In genomic region chr19:3700242-3701032, GRCh38 we compare ENCODE assay signal across 8 cellular contexts. TPM values are rescaled to one million over a fixed set of nuclear protein-coding genes. Genes with fewer than 3 reads are reported as not detected.
DNase-seq lines count a peak whose midpoint lies in the region; ATAC-seq, FAIRE-seq and TF ChIP-seq lines count a peak whose summit lies in the region.

TSS of gene PIP5K1C (minus strand) at chr19:3700468. CDS start at chr19:3700390, 78 bp downstream.

- WGBS in psoas muscle, 3 donors, result 3% methylated on average over 68 to 82 of the region's 82 CpGs

- H3K27me3 ChIP-seq in adipocyte (replicated peaks; ENCODE audit: control insufficient read depth, insufficient read depth, low read length) (no peaks in the 10 kb centered on the region), psoas muscle (ENCODE audit: insufficient read depth in 3 of 3, low read length in 2 of 3) (no peaks in the 10 kb centered on the region)

- peak; percentile 97 for DNase-seq in HEK293T (ENCODE audit: extremely low spot score)
- DNase-seq in NAMALWA (ENCODE audit: low spot score), result peak; percentile 87
- peak; percentile 52 to 77 for DNase-seq in SW 1271 (lab: John Stamatoyannopoulos, UW)
- DNase-seq in adipocyte (ENCODE audit: low read depth), result peak; percentile 96
- peak; percentile 92 for DNase-seq in left cardiac atrium
- peak; percentile 90 to 95 for DNase-seq in psoas muscle
- DNase-seq in urothelium cell line (ENCODE audit: low spot score), result peak; percentile 94

- TF ChIP-seq POLR2A in GM10847 (IDR thresholded peaks at IDR 0.05; ENCODE audit: extremely low read depth, insufficient read length), result peak; percentile 32

- POLR2A ChIA-PET in HEK293T (lab: Yijun Ruan, JAX), result interaction anchor here (0.6 kb wide), 1 partner anchor 10 kb away, joined by 4 read pairs; no protein-coding TSS in a partner anchor

- H3K4me3 ChIP-seq in adipocyte (ENCODE audit: low read length), result peak within 1 kb of the TSS; percentile 91
- H3K4me3 ChIP-seq in psoas muscle, result peak within 1 kb of the TSS; percentile 72

- CTCF ChIA-PET in HEK293T (lab: Yijun Ruan, JAX), result interaction anchor here (0.6 to 1.1 kb wide), 2 partner anchors 10 to 28 kb away, joined by 3 read pairs; no protein-coding TSS in a partner anchor

- H3K9me3 ChIP-seq in adipocyte (ENCODE audit: control insufficient read depth, low read length) (no peaks in the 10 kb centered on the region), psoas muscle (no peaks in the 10 kb centered on the region)

- H3K4me1 ChIP-seq in adipocyte (ENCODE audit: control insufficient read depth, insufficient read depth, low read length) (peaks cover 9% of the 10 kb centered on the region), psoas muscle (peaks cover 6% of the 10 kb centered on the region)

- peak; percentile 92 for TF ChIP-seq CTCF in psoas muscle (IDR thresholded peaks at IDR 0.05)

- H3K36me3 ChIP-seq in adipocyte (ENCODE audit: control insufficient read depth, insufficient read depth, low read length, severe bottlenecking) (no peaks in the 10 kb centered on the region), psoas muscle (ENCODE audit: insufficient read depth in 1 of 2, low read depth in 1 of 2) (peaks cover 0 to 2% of the 10 kb centered on the region in 2 donors)

- peak within 1 kb of the TSS; percentile 97 for H3K9ac ChIP-seq in adipocyte (ENCODE audit: low read length)

- H3K27ac ChIP-seq in psoas muscle, result peak within 1 kb of the TSS; percentile 68

- FAIRE-seq in urothelium cell line (lab: Jason Lieb, UNC), result no peak

- intact Hi-C loops in left cardiac atrium (cut with DNase I) (loop anchor here (1.0 to 10.0 kb wide), 3 partner anchors 34 to 156 kb away; no protein-coding TSS in a partner anchor), psoas muscle (cut with DNase I) (loop anchor here (2.0 to 10.0 kb wide), 2 partner anchors 34 to 146 kb away; partner anchors contain the start of gene MFSD12 (in 1 of the 2))

- ATAC-seq in left cardiac atrium (peak; percentile 91 to 96), psoas muscle (peak; percentile 97 to 99 (median 98))

TF ChIP-seq in HEK293T, 16 proteins besides CTCF, POLR2A, EP300 and RAD21:
- TF ChIP-seq SP1 (IDR thresholded peaks at IDR 0.05) (no peak), FOXA1 (IDR thresholded peaks at IDR 0.05) (no peak), PKNOX1 (IDR thresholded peaks at IDR 0.05) (peak; percentile 97), FOXM1 (IDR thresholded peaks at IDR 0.05; ENCODE audit: borderline replicate concordance) (0 out of 2 replicates have a peak, but pooled peaks have one; percentile 39), ARNT (IDR thresholded peaks at IDR 0.05) (peak; percentile 34; the same call in 1 of the 2 replicates), L3MBTL2 (conservative IDR thresholded peaks at IDR 0.05) (peak; percentile 53; the same call in 1 of the 2 replicates)

RNA-seq across cellular contexts. Expression of gene PIP5K1C, which starts in this region (rescaled TPM):
- 10 to 100 TPM; 36.6 to 44.3 TPM for total RNA-seq in left cardiac atrium
- 10 to 100 TPM; 13.5 to 22.4 (median 17.9) TPM for total RNA-seq in psoas muscle
- 10 to 100 TPM in 1 of 3 donors, 1 to 10 TPM in 2; 8.7 to 20.7 (median 9.9) TPM for polyA plus RNA-seq in psoas muscle

Comparison
In these comparisons a context has a peak if more than half of its experiments do, and no peak if none do; other contexts are left out.
1. Peak in every context shown above with its lines: DNase-seq, ATAC-seq, H3K4me3 ChIP-seq and H3K27ac ChIP-seq.